In genomic region chr11:36791957-36792356, GRCh38 we compare ENCODE assay signal across 12 cellular contexts.
"Had no signal": no experiment of that assay in that cellular context is flagged by ENCODE, and none has a peak within 500 bp of the region (broad histone marks: within the 10 kb centered on the region; RNA-seq: fewer than 3 reads in every experiment).

No MANE protein-coding gene starts in this region.

- H3K36me3 ChIP-seq: cardiac muscle cell, esophagus squamous epithelium, WERI-Rb-1 had no signal

- H3K4me3 ChIP-seq: cardiac muscle cell, esophagus squamous epithelium had no signal

- H3K27me3 ChIP-seq: cardiac muscle cell, esophagus squamous epithelium had no signal

- DNase-seq: activated CD4-positive, alpha-beta T cell treated with anti-CD3 and anti-CD28 coated beads, Interleukin-2, amount 50 U/mL, for 48 hours; activated gamma-delta T cell treated with Interleukin-2 at 50 U/mL for 16 hours; effector CD8-positive, alpha-beta T cell; esophagus squamous epithelium; immature natural killer cell; kidney glomerular epithelial cell; left ventricle myocardium superior; occipital lobe; retina; stimulated activated naive B cell treated with anti-CD40 and anti-IgM and Interleukin-4, amounts not matched to agents 10 μg/mL and 1 μg/mL and 100 μg/mL, for 72 hours; WERI-Rb-1 had no signal
